ENCODE assay signal across 22 cellular contexts in the genomic region with DNA sequence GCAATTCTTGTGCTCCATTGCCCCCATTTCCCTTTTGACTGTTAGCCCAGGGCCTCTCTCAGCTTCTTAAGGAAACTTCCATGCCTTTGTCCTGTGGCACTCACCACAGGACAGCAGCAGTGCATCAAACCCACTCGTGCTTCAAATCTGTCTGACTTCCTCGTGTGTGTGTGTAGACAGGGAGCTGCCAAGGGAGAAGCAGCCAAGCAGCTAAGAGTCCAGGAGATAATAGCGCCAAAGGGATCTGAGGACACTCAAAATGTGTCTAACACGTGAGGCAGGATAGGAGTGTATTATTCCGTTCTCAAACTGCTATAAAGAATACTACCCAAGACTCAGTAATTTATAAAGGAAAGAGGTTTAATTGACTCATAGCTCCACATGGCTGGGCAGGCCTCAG. TPM values are rescaled to one million over a fixed set of nuclear protein-coding genes. Genes with fewer than 3 reads are reported as not detected.
DNase-seq lines count a peak whose midpoint lies in the region; ATAC-seq and TF ChIP-seq lines count a peak whose summit lies in the region.
"Had no signal": no experiment of that assay in that cellular context is flagged by ENCODE, and none has a peak within 500 bp of the region (broad histone marks: within the 10 kb centered on the region; RNA-seq: fewer than 3 reads in every experiment).

No MANE protein-coding gene starts in this region.

- peak overlapping the region; percentile 18 for H3K27ac Mint-ChIP-seq in endodermal cell
- H3K27ac Mint-ChIP-seq in activated CD4-positive, alpha-beta T cell treated with anti-CD3 and anti-CD28 coated beads, Interleukin-2, amount 10 ng/mL, durations not matched to agents 7 days and 5 days: no peak overlapping the region
- H3K27ac Mint-ChIP-seq: HFFc6 had no signal

- no peak overlapping the region for H3K27ac ChIP-seq in endodermal cell (ENCODE audit: low read depth, low read length)
- no peak overlapping the region for H3K27ac ChIP-seq in mesenchymal stem cell (ENCODE audit: low read length, poor library complexity, severe bottlenecking)
- H3K27ac ChIP-seq: RWPE1, SJCRH30 had no signal

- CTCF ChIA-PET in activated CD4-positive, alpha-beta T cell treated with anti-CD3 and anti-CD28 coated beads, Interleukin-2, amount 10 ng/mL, durations not matched to agents 7 days and 5 days (lab: Charles Lee): interaction anchor here (1.0 to 1.6 kb wide), 4 partner anchors 12 to 186 kb away, joined by 3 to 7 read pairs (median 4); partner anchors contain the start of gene SLC30A5

- no peak overlapping the region for H2BK120ac ChIP-seq in mesenchymal stem cell (ENCODE audit: low read depth, low read length)

- POLR2A ChIA-PET in activated CD4-positive, alpha-beta T cell treated with anti-CD3 and anti-CD28 coated beads, Interleukin-2, amount 10 ng/mL, durations not matched to agents 7 days and 5 days (lab: Charles Lee): no interaction called here

- peaks cover 61% of the 10 kb centered on the region for H3K36me3 Mint-ChIP-seq in endodermal cell (ENCODE audit: low read depth)
- peaks cover 41% of the 10 kb centered on the region for H3K36me3 Mint-ChIP-seq in activated CD4-positive, alpha-beta T cell treated with anti-CD3 and anti-CD28 coated beads, Interleukin-2, amount 10 ng/mL, durations not matched to agents 7 days and 5 days (ENCODE audit: low read depth)

- ATAC-seq in Right ventricle myocardium inferior: peak; percentile 54
- no peak for ATAC-seq in HG03175 (IDR thresholded peaks at IDR 0.05; ENCODE audit: unreplicated experiment)
- no peak for ATAC-seq in GM18907 (IDR thresholded peaks at IDR 0.05; ENCODE audit: unreplicated experiment)

- peak overlapping the region; percentile 22 for H2AK5ac ChIP-seq in mesenchymal stem cell (ENCODE audit: low read length, severe bottlenecking)

- H3K4me3 Mint-ChIP-seq in endodermal cell: no peak overlapping the region
- H3K4me3 Mint-ChIP-seq in activated CD4-positive, alpha-beta T cell treated with anti-CD3 and anti-CD28 coated beads, Interleukin-2, amount 10 ng/mL, durations not matched to agents 7 days and 5 days: no peak overlapping the region
- H3K4me3 Mint-ChIP-seq: HFFc6 had no signal

- no peak for DNase-seq in Right ventricle myocardium inferior (ENCODE audit: missing footprints)
- DNase-seq in cardiac septum (ENCODE audit: low spot score): no peak
- no peak for DNase-seq in endodermal cell
- no peak for DNase-seq in mesenchymal stem cell
- no peak for DNase-seq in lower leg skin (ENCODE audit: low spot score in 2 of 2)
- no peak for DNase-seq in activated CD4-positive, alpha-beta T cell treated with anti-CD3 and anti-CD28 coated beads, Interleukin-2, amount 10 ng/mL, durations not matched to agents 7 days and 5 days
- DNase-seq: AML-193, C1 segment of cervical spinal cord, DMS53, GF-D8, H7, HFFc6, KBM-7, NCI-H1092 treated with DMSO at 0.1 percent for 48 hours, NCI-H1436 treated with DMSO at 0.1 percent for 48 hours, NCI-H1930, NCI-H2227 treated with DMSO at 0.1 percent for 48 hours, NCI-H510A, SJCRH30 had no signal

- no peaks in the 10 kb centered on the region for H3K9me3 Mint-ChIP-seq in endodermal cell
- H3K9me3 Mint-ChIP-seq in activated CD4-positive, alpha-beta T cell treated with anti-CD3 and anti-CD28 coated beads, Interleukin-2, amount 10 ng/mL, durations not matched to agents 7 days and 5 days: no peaks in the 10 kb centered on the region
- H3K9me3 Mint-ChIP-seq: HFFc6 had no signal

- TF ChIP-seq POLR2A in lower leg skin (IDR thresholded peaks at IDR 0.05): no peak

- H3K4me1 ChIP-seq in endodermal cell (ENCODE audit: control insufficient read depth, insufficient read depth, low read length): no peaks in the 10 kb centered on the region
- H3K4me1 ChIP-seq in mesenchymal stem cell (ENCODE audit: control insufficient read depth, insufficient read depth, low read depth, low read length): peaks cover 7% of the 10 kb centered on the region
- H3K4me1 ChIP-seq: SJCRH30 had no signal

- intact Hi-C loops in Right ventricle myocardium inferior (cut with DNase I) (no loop called here), cardiac septum (cut with DNase I) (no loop called here), lower leg skin (cut with DNase I; ENCODE audit: low total_unique reads) (no loop called here)

- no peak overlapping the region for H2BK15ac ChIP-seq in mesenchymal stem cell (ENCODE audit: low read depth, poor library complexity, severe bottlenecking)

- H2BK12ac ChIP-seq in mesenchymal stem cell (ENCODE audit: low read length in 2 of 2): no peak overlapping the region

- no peak overlapping the region for H3K4me2 ChIP-seq in mesenchymal stem cell (ENCODE audit: low read length, poor library complexity, severe bottlenecking)

- H3K36me3 ChIP-seq in endodermal cell (ENCODE audit: control insufficient read depth, insufficient read depth, low read length) (peaks cover 54% of the 10 kb centered on the region), mesenchymal stem cell (ENCODE audit: control insufficient read depth in 1 of 2, insufficient read depth in 2 of 2, low read depth in 1 of 2, low read length in 2 of 2) (peaks cover 23 to 64% of the 10 kb centered on the region in 2 experiments)

- H3K9me3 ChIP-seq in endodermal cell (ENCODE audit: control insufficient read depth, low read length): no peaks in the 10 kb centered on the region
- no peaks in the 10 kb centered on the region for H3K9me3 ChIP-seq in mesenchymal stem cell (ENCODE audit: control insufficient read depth, low read length)
- H3K9me3 ChIP-seq: SJCRH30 had no signal

- no peak overlapping the region for H3K4ac ChIP-seq in mesenchymal stem cell (ENCODE audit: low read depth in 1 of 2, low read length in 2 of 2)

- H3K9ac ChIP-seq in endodermal cell (ENCODE audit: extremely low read depth, low read length, poor library complexity, severe bottlenecking) (no peak overlapping the region), mesenchymal stem cell (ENCODE audit: low read length) (no peak overlapping the region)

- no peak overlapping the region for H3K4me3 ChIP-seq in endodermal cell (ENCODE audit: low read length)
- no peak overlapping the region for H3K4me3 ChIP-seq in mesenchymal stem cell (ENCODE audit: insufficient read depth in 1 of 2, low read depth in 1 of 2, low read length in 2 of 2)
- no peak overlapping the region for H3K4me3 ChIP-seq in lower leg skin (ENCODE audit: low read depth, poor library complexity, severe bottlenecking)
- H3K4me3 ChIP-seq: SJCRH30 had no signal

- H3K23ac ChIP-seq in mesenchymal stem cell (ENCODE audit: low read length in 2 of 2): no peak overlapping the region

- no peak overlapping the region for H2BK5ac ChIP-seq in mesenchymal stem cell (ENCODE audit: low read depth, low read length, poor library complexity, severe bottlenecking)

- H2AFZ ChIP-seq in mesenchymal stem cell (ENCODE audit: low read depth, low read length): no peak overlapping the region

- H3K18ac ChIP-seq in mesenchymal stem cell (ENCODE audit: low read depth in 1 of 2, low read length in 2 of 2): peak overlapping the region in 1 of 2 experiments; percentile 34

- no peak overlapping the region for H4K8ac ChIP-seq in mesenchymal stem cell (ENCODE audit: low read length)

- no peak overlapping the region for H4K91ac ChIP-seq in mesenchymal stem cell (ENCODE audit: low read length)

- H3K14ac ChIP-seq in mesenchymal stem cell (ENCODE audit: low read length in 2 of 2): no peak overlapping the region

- WGBS in endodermal cell (ENCODE audit: insufficient coverage in 1 of 2, insufficient read length in 1 of 2), 2 experiments: 90 to 100% methylated on average over 3 to 5 of the region's 5 CpGs
- WGBS in mesenchymal stem cell: 97% methylated on average over 3 of the region's 5 CpGs
- WGBS in lower leg skin, 2 donors: 88% methylated on average over 5 of the region's 5 CpGs

- H3K27me3 ChIP-seq in endodermal cell (ENCODE audit: control insufficient read depth, insufficient read depth, low read length, poor library complexity, severe bottlenecking) (no peaks in the 10 kb centered on the region), mesenchymal stem cell (ENCODE audit: control insufficient read depth in 1 of 2, insufficient read depth in 1 of 2, low read length in 2 of 2) (no peaks in the 10 kb centered on the region)
- H3K27me3 ChIP-seq: SJCRH30 had no signal

- TF ChIP-seq CTCF in endodermal cell (conservative IDR thresholded peaks at IDR 0.05) (no peak), lower leg skin (IDR thresholded peaks at IDR 0.05) (no peak)

- H3K79me1 ChIP-seq in mesenchymal stem cell (replicated peaks; ENCODE audit: low read length, poor library complexity, severe bottlenecking): peaks cover 14% of the 10 kb centered on the region

- no peaks in the 10 kb centered on the region for H3K4me1 Mint-ChIP-seq in endodermal cell
- no peaks in the 10 kb centered on the region for H3K4me1 Mint-ChIP-seq in activated CD4-positive, alpha-beta T cell treated with anti-CD3 and anti-CD28 coated beads, Interleukin-2, amount 10 ng/mL, durations not matched to agents 7 days and 5 days

- no peaks in the 10 kb centered on the region for H3K27me3 Mint-ChIP-seq in endodermal cell (ENCODE audit: insufficient read depth)
- H3K27me3 Mint-ChIP-seq in activated CD4-positive, alpha-beta T cell treated with anti-CD3 and anti-CD28 coated beads, Interleukin-2, amount 10 ng/mL, durations not matched to agents 7 days and 5 days: no peaks in the 10 kb centered on the region

RNA-seq across cellular contexts. Expression of gene CDK7, which starts 44.8 kb away (rescaled TPM):
- 10.5 TPM for total RNA-seq in Right ventricle myocardium inferior
- total RNA-seq in cardiac septum: 13.3 TPM
- 10 to 100 TPM; 49.7 to 52.0 TPM for total RNA-seq in endodermal cell
- polyA plus RNA-seq in endodermal cell (2013, experiment 1 of 2): 34.6 TPM
- 33.0 TPM for polyA plus RNA-seq in endodermal cell (2013, experiment 2 of 2)
- polyA plus RNA-seq in mesenchymal stem cell (2013, experiment 1 of 2): 63.6 TPM
- polyA plus RNA-seq in mesenchymal stem cell (2013, experiment 2 of 2): 57.1 TPM
- total RNA-seq in lower leg skin: 10 to 100 TPM; 29.4 to 67.6 (median 35.7) TPM
- 10 to 100 TPM; 24.3 to 29.1 TPM for total RNA-seq in activated CD4-positive, alpha-beta T cell treated with anti-CD3 and anti-CD28 coated beads, Interleukin-2, amount 10 ng/mL, durations not matched to agents 7 days and 5 days

RNA-seq across cellular contexts. Expression of gene CCDC125, which starts 53.1 kb away (rescaled TPM):
- total RNA-seq in Right ventricle myocardium inferior: 3.7 TPM
- total RNA-seq in cardiac septum: 2.9 TPM
- total RNA-seq in endodermal cell: 1 to 10 TPM in 1 of 2 donors, under 1 TPM in 1; 0.38 to 7.3 TPM
- polyA plus RNA-seq in endodermal cell (2013, experiment 1 of 2): 4.6 TPM
- 5.3 TPM for polyA plus RNA-seq in endodermal cell (2013, experiment 2 of 2)
- polyA plus RNA-seq in mesenchymal stem cell (2013, experiment 1 of 2): 0.48 TPM
- 0.59 TPM for polyA plus RNA-seq in mesenchymal stem cell (2013, experiment 2 of 2)
- 1 to 10 TPM; 4.1 to 6.0 (median 5.5) TPM for total RNA-seq in lower leg skin
- total RNA-seq in activated CD4-positive, alpha-beta T cell treated with anti-CD3 and anti-CD28 coated beads, Interleukin-2, amount 10 ng/mL, durations not matched to agents 7 days and 5 days: 1 to 10 TPM; 8.2 to 8.8 TPM
- total RNA-seq: H7 had no signal
